Comparison of ENCODE assay signal across 8 cellular contexts in genomic region chr4:82428969-82429727, GRCh38. TPM values are rescaled to one million over a fixed set of nuclear protein-coding genes. Genes with fewer than 3 reads are reported as not detected.
DNase-seq lines count a peak whose midpoint lies in the region; ATAC-seq, FAIRE-seq and TF ChIP-seq lines count a peak whose summit lies in the region.

No MANE protein-coding gene starts in this region.

- peak overlapping the region; percentile 98 for H3K4me3 ChIP-seq in AG09309 (ENCODE audit: control insufficient read depth, low read depth, low read length)
- H3K4me3 ChIP-seq in WI38 (ENCODE audit: low read depth, low read length), result peak overlapping the region; percentile 98
- peak overlapping the region; percentile 80 for H3K4me3 ChIP-seq in bronchial epithelial cell (ENCODE audit: low read depth, low read length)

- peak; percentile 43 for DNase-seq in AG09309 (ENCODE audit: low read depth)
- DNase-seq in NCI-H2196 treated with DMSO at 0.1 percent for 48 hours (lab: John Stamatoyannopoulos, UW; ENCODE audit: unreplicated experiment), result peak; percentile 48
- DNase-seq in bronchial epithelial cell (ENCODE audit: low read depth), result peak; percentile 74
- peak; percentile 95 for DNase-seq in islet precursor cell
- DNase-seq in stimulated activated CD4-positive, alpha-beta T cell treated with anti-CD3 and anti-CD28 coated beads, Interleukin-12 subunit alpha, Interleukin-12 subunit beta, amount 100 ng/mL, for 48 hours (ENCODE audit: low read depth in 2 of 3, low spot score in 1 of 3), result peak; percentile 89 to 90 (median 89)

- no peak for FAIRE-seq in bronchial epithelial cell (lab: Jason Lieb, UNC)

- peak; percentile 52 for TF ChIP-seq CTCF in AG09309 (IDR thresholded peaks at IDR 0.05; ENCODE audit: control insufficient read depth, insufficient read depth, low read depth, low read length, missing control alignments)
- TF ChIP-seq CTCF in WI38 (IDR thresholded peaks at IDR 0.05; ENCODE audit: low read depth, low read length), result peak; percentile 65
- TF ChIP-seq CTCF in bronchial epithelial cell (IDR thresholded peaks at IDR 0.05; ENCODE audit: insufficient read depth, low read length, severe bottlenecking), result peak; percentile 78

- peak; percentile 62 for ATAC-seq in GM18909 (IDR thresholded peaks at IDR 0.05; ENCODE audit: poor library complexity, unreplicated experiment)
- ATAC-seq in HG03159 (IDR thresholded peaks at IDR 0.05; ENCODE audit: unreplicated experiment), result peak; percentile 41

- no peaks in the 10 kb centered on the region for H3K27me3 ChIP-seq in bronchial epithelial cell (ENCODE audit: control insufficient read depth, insufficient read depth, low read length)

- H3K36me3 ChIP-seq in bronchial epithelial cell (ENCODE audit: control insufficient read depth, insufficient read depth, low read length), result peaks cover 11% of the 10 kb centered on the region

RNA-seq across cellular contexts. Expression of gene HNRNPDL, which starts 1.1 kb away (rescaled TPM):
- 95.9 and 141 TPM in 2 replicates for total RNA-seq in bronchial epithelial cell

RNA-seq across cellular contexts. Expression of gene ENOPH1, which starts 1.2 kb away (rescaled TPM):
- total RNA-seq in bronchial epithelial cell, result 94.3 and 136 TPM in 2 replicates

RNA-seq across cellular contexts. Expression of gene HNRNPD, which starts 55.4 kb away (rescaled TPM):
- total RNA-seq in bronchial epithelial cell, result 22.6 and 24.1 TPM in 2 replicates

Comparison
In these comparisons a context has a peak if more than half of its experiments do, and no peak if none do; other contexts are left out.
1. Peak in every context shown above with its lines: DNase-seq, ATAC-seq and H3K4me3 ChIP-seq.
2. DNase-seq: peak in every context shown above with its lines; median percentile 95 in islet precursor cell; 89 in stimulated activated CD4-positive, alpha-beta T cell treated with anti-CD3 and anti-CD28 coated beads, Interleukin-12 subunit alpha, Interleukin-12 subunit beta, amount 100 ng/mL, for 48 hours; 74 in bronchial epithelial cell; 48 in NCI-H2196 treated with DMSO at 0.1 percent for 48 hours; 43 in AG09309.